ENCODE assay signal across 25 cellular contexts in the genomic region with DNA sequence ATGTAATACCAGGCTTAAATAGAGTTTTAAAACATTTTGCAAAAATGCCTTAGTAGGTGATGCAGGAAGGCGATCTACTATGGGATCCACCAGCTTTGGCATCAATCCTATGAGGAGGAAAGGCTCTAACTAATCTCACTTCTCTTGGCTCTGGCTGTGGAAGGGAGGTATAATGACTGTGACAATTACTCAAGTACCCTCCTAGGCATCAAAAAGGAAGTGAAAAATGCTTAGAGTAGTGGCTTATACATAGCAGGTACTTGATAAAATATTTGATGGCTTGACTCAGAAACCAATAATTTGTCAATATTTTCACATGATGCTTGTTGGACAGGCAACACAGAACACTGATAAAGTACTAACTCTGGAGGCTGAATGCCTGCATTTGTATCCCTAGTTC. TPM values are rescaled to one million over a fixed set of nuclear protein-coding genes. Genes with fewer than 3 reads are reported as not detected.
"Had no signal": no experiment of that assay in that cellular context is flagged by ENCODE, and none has a peak within 500 bp of the region (broad histone marks: within the 10 kb centered on the region; RNA-seq: fewer than 3 reads in every experiment).

No MANE protein-coding gene starts in this region.

- H3K27me3 Mint-ChIP-seq: activated CD4-positive, alpha-beta memory T cell treated with anti-CD3 and anti-CD28 coated beads for 36 hours; activated CD8-positive, alpha-beta memory T cell treated with anti-CD3 and anti-CD28 coated beads, Interleukin-2, amount 10 ng/mL, durations not matched to agents 7 days and 5 days; activated naive CD8-positive, alpha-beta T cell treated with anti-CD3 and anti-CD28 coated beads, Interleukin-2, amount 50 U/mL, for 24 hours; naive B cell had no signal

- H3K4me3 ChIP-seq: esophagus muscularis mucosa, hepatocyte, neural progenitor cell, ovary, suprapubic skin had no signal

- H3K4me3 Mint-ChIP-seq: activated CD4-positive, alpha-beta memory T cell treated with anti-CD3 and anti-CD28 coated beads for 36 hours; activated CD8-positive, alpha-beta memory T cell treated with anti-CD3 and anti-CD28 coated beads, Interleukin-2, amount 10 ng/mL, durations not matched to agents 7 days and 5 days; activated naive CD4-positive, alpha-beta T cell treated with anti-CD3 and anti-CD28 coated beads for 36 hours; activated naive CD8-positive, alpha-beta T cell treated with anti-CD3 and anti-CD28 coated beads, Interleukin-2, amount 50 U/mL, for 24 hours; naive B cell; neural progenitor cell; stimulated activated naive CD8-positive, alpha-beta T cell treated with anti-CD3 and anti-CD28 coated beads, Interleukin-15, Interleukin-2, amounts not matched to agents 100 ng/mL and 50 ng/mL, for 24 hours had no signal

- H3K4me1 ChIP-seq: esophagus muscularis mucosa, neural progenitor cell, suprapubic skin had no signal

- H3K9me3 ChIP-seq: esophagus muscularis mucosa, ovary, suprapubic skin had no signal

- H3K9me3 Mint-ChIP-seq: activated CD4-positive, alpha-beta memory T cell treated with anti-CD3 and anti-CD28 coated beads for 36 hours; activated naive CD8-positive, alpha-beta T cell treated with anti-CD3 and anti-CD28 coated beads, Interleukin-2, amount 50 U/mL, for 24 hours; activated T-helper 2 cell treated with anti-CD3 and anti-CD28 coated beads, Interferon-gamma antibody, Interleukin-2, Interleukin-4, amounts not matched to agents 10 μg/mL and 5 μg/mL and 100 μg/mL, durations not matched to agents 14 hours and 24 hours and 36 hours; neural progenitor cell; stimulated activated naive CD8-positive, alpha-beta T cell treated with anti-CD3 and anti-CD28 coated beads, Interleukin-15, Interleukin-2, amounts not matched to agents 100 ng/mL and 50 ng/mL, for 24 hours had no signal

- H3K27ac ChIP-seq: esophagus muscularis mucosa, hepatocyte, neural progenitor cell, ovary, suprapubic skin, VCaP had no signal

- H3K79me2 ChIP-seq: hepatocyte had no signal

- H3K27ac Mint-ChIP-seq: activated CD4-positive, alpha-beta memory T cell treated with anti-CD3 and anti-CD28 coated beads for 36 hours; activated CD8-positive, alpha-beta memory T cell treated with anti-CD3 and anti-CD28 coated beads, Interleukin-2, amount 10 ng/mL, durations not matched to agents 7 days and 5 days; activated naive CD4-positive, alpha-beta T cell treated with anti-CD3 and anti-CD28 coated beads for 36 hours; activated naive CD8-positive, alpha-beta T cell treated with anti-CD3 and anti-CD28 coated beads, Interleukin-2, amount 50 U/mL, for 24 hours; activated T-helper 2 cell treated with anti-CD3 and anti-CD28 coated beads, Interferon-gamma antibody, Interleukin-2, Interleukin-4, amounts not matched to agents 10 μg/mL and 5 μg/mL and 100 μg/mL, durations not matched to agents 14 hours and 24 hours and 36 hours; neural progenitor cell; stimulated activated naive CD8-positive, alpha-beta T cell treated with anti-CD3 and anti-CD28 coated beads, Interleukin-15, Interleukin-2, amounts not matched to agents 100 ng/mL and 50 ng/mL, for 24 hours had no signal

- DNase-seq: activated CD4-positive, alpha-beta memory T cell treated with anti-CD3 and anti-CD28 coated beads for 36 hours; activated CD4-positive, alpha-beta T cell treated with anti-CD3 and anti-CD28 coated beads for 1 hour; activated CD8-positive, alpha-beta memory T cell treated with anti-CD3 and anti-CD28 coated beads, Interleukin-2, amount 10 ng/mL, durations not matched to agents 7 days and 5 days; activated naive CD4-positive, alpha-beta T cell treated with anti-CD3 and anti-CD28 coated beads for 36 hours; activated naive CD8-positive, alpha-beta T cell treated with anti-CD3 and anti-CD28 coated beads, Interleukin-2, amount 50 U/mL, for 24 hours; activated T-cell treated with anti-CD3 and anti-CD28 coated beads, Interleukin-2, amount 50 U/mL, for 1 hour; aorta; cortex of kidney; effector CD4-positive, alpha-beta T cell; naive B cell; ovary; trophoblast cell had no signal

- H3K36me3 Mint-ChIP-seq: activated CD4-positive, alpha-beta memory T cell treated with anti-CD3 and anti-CD28 coated beads for 36 hours; activated CD8-positive, alpha-beta memory T cell treated with anti-CD3 and anti-CD28 coated beads, Interleukin-2, amount 10 ng/mL, durations not matched to agents 7 days and 5 days; naive B cell; neural progenitor cell had no signal

- H3K27me3 ChIP-seq: esophagus muscularis mucosa, hepatocyte, neural progenitor cell, ovary, suprapubic skin had no signal

- H3K4me2 ChIP-seq: hepatocyte, neural progenitor cell had no signal

- H3K9ac ChIP-seq: neural progenitor cell had no signal

- H2AFZ ChIP-seq: hepatocyte, neural progenitor cell had no signal

- ATAC-seq: activated CD8-positive, alpha-beta memory T cell treated with anti-CD3 and anti-CD28 coated beads, Interleukin-2, amount 10 ng/mL, durations not matched to agents 7 days and 5 days; activated naive CD8-positive, alpha-beta T cell treated with anti-CD3 and anti-CD28 coated beads, Interleukin-2, amount 50 U/mL, for 24 hours; left lobe of liver; sciatic nerve had no signal

- H3K4me1 Mint-ChIP-seq: activated CD8-positive, alpha-beta memory T cell treated with anti-CD3 and anti-CD28 coated beads, Interleukin-2, amount 10 ng/mL, durations not matched to agents 7 days and 5 days; activated naive CD8-positive, alpha-beta T cell treated with anti-CD3 and anti-CD28 coated beads, Interleukin-2, amount 50 U/mL, for 24 hours; naive B cell had no signal

- H3K36me3 ChIP-seq: esophagus muscularis mucosa, neural progenitor cell, ovary, suprapubic skin had no signal

RNA-seq across cellular contexts. Expression of gene SERPINI2, which starts 34.1 kb away (rescaled TPM):
- total RNA-seq: activated CD4-positive, alpha-beta memory T cell treated with anti-CD3 and anti-CD28 coated beads for 36 hours; activated CD8-positive, alpha-beta memory T cell treated with anti-CD3 and anti-CD28 coated beads, Interleukin-2, amount 10 ng/mL, durations not matched to agents 7 days and 5 days; activated naive CD4-positive, alpha-beta T cell treated with anti-CD3 and anti-CD28 coated beads for 36 hours; activated T-helper 2 cell treated with anti-CD3 and anti-CD28 coated beads, Interferon-gamma antibody, Interleukin-2, Interleukin-4, amounts not matched to agents 10 μg/mL and 5 μg/mL and 100 μg/mL, durations not matched to agents 14 hours and 24 hours and 36 hours; glomerular endothelial cell; hepatocyte; lung microvascular endothelial cell; mononuclear cell; sciatic nerve had no signal
- polyA plus RNA-seq: hepatocyte, keratinocyte had no signal
